In genomic region chr21:40054403-40054802, GRCh38 we compare ENCODE assay signal across 11 cellular contexts.
A peak's percentile ranks its signal among the peaks of the same experiment; 100 is the strongest.
DNase-seq lines count a peak whose midpoint lies in the region; ATAC-seq and TF ChIP-seq lines count a peak whose summit lies in the region.
"Had no signal": no experiment of that assay in that cellular context is flagged by ENCODE, and none has a peak within 500 bp of the region (broad histone marks: within the 10 kb centered on the region; RNA-seq: fewer than 3 reads in every experiment).

No MANE protein-coding gene starts in this region.

- H3K4me3 ChIP-seq in colonic mucosa = no peak overlapping the region

- H3K4me3 Mint-ChIP-seq in progenitor cell of endocrine pancreas (ENCODE audit: low read depth) = no peak overlapping the region
- H3K4me3 Mint-ChIP-seq: CD8-positive, alpha-beta memory T cell had no signal

- TF ChIP-seq CTCF in colonic mucosa (IDR thresholded peaks at IDR 0.05) = no peak
- no peak for TF ChIP-seq CTCF in progenitor cell of endocrine pancreas (IDR thresholded peaks at IDR 0.05; ENCODE audit: unreplicated experiment)

- H3K36me3 Mint-ChIP-seq in progenitor cell of endocrine pancreas (ENCODE audit: insufficient read depth) = peaks cover 6% of the 10 kb centered on the region
- H3K36me3 Mint-ChIP-seq: CD8-positive, alpha-beta memory T cell had no signal

- H3K27me3 Mint-ChIP-seq in progenitor cell of endocrine pancreas = no peaks in the 10 kb centered on the region
- H3K27me3 Mint-ChIP-seq: CD8-positive, alpha-beta memory T cell had no signal

- no peaks in the 10 kb centered on the region for H3K9me3 Mint-ChIP-seq in progenitor cell of endocrine pancreas (ENCODE audit: low read depth)

- H3K9me3 ChIP-seq in colonic mucosa = no peaks in the 10 kb centered on the region

- H3K27me3 ChIP-seq in colonic mucosa = no peaks in the 10 kb centered on the region

- H3K27ac Mint-ChIP-seq in progenitor cell of endocrine pancreas = peak overlapping the region; percentile 4
- H3K27ac Mint-ChIP-seq: CD8-positive, alpha-beta memory T cell had no signal

- no peaks in the 10 kb centered on the region for H3K4me1 ChIP-seq in colonic mucosa

- H3K9ac ChIP-seq in colonic mucosa (ENCODE audit: low read depth in 2 of 2, low read length in 2 of 2) = no peak overlapping the region

- no peaks in the 10 kb centered on the region for H3K36me3 ChIP-seq in colonic mucosa

- ATAC-seq in GM19467 (IDR thresholded peaks at IDR 0.05; ENCODE audit: unreplicated experiment) (no peak), HG03135 (IDR thresholded peaks at IDR 0.05; ENCODE audit: unreplicated experiment) (no peak)
- ATAC-seq: esophagus mucosa had no signal

- peak; percentile 66 for DNase-seq in HT-29 (ENCODE audit: low spot score)
- DNase-seq in NCI-H2171 (lab: John Stamatoyannopoulos, UW) = peak; percentile 95
- DNase-seq in colonic mucosa = peak; percentile 75
- no peak for DNase-seq in progenitor cell of endocrine pancreas (ENCODE audit: low spot score, unreplicated experiment)
- no peak for DNase-seq in 8988T
- no peak for DNase-seq in occipital lobe (lab: John Stamatoyannopoulos, UW)
- DNase-seq: CD8-positive, alpha-beta memory T cell; OCI-M1 had no signal

- H3K4me1 Mint-ChIP-seq in progenitor cell of endocrine pancreas (ENCODE audit: low read depth) = peaks cover 2% of the 10 kb centered on the region
- H3K4me1 Mint-ChIP-seq: CD8-positive, alpha-beta memory T cell had no signal

- intact Hi-C loops in colonic mucosa (cut with DNase I) = no loop called here

- no peak overlapping the region for H3K27ac ChIP-seq in colonic mucosa

Comparison
In these comparisons a context has a peak if more than half of its experiments do, and no peak if none do; other contexts are left out.
1. DNase-seq: peak in HT-29 (single experiment), NCI-H2171 (single experiment) and colonic mucosa (single experiment); none in progenitor cell of endocrine pancreas (single experiment), 8988T (single experiment) and occipital lobe (single experiment).